Comparison of ENCODE assay signal across 8 cellular contexts in the genomic region with DNA sequence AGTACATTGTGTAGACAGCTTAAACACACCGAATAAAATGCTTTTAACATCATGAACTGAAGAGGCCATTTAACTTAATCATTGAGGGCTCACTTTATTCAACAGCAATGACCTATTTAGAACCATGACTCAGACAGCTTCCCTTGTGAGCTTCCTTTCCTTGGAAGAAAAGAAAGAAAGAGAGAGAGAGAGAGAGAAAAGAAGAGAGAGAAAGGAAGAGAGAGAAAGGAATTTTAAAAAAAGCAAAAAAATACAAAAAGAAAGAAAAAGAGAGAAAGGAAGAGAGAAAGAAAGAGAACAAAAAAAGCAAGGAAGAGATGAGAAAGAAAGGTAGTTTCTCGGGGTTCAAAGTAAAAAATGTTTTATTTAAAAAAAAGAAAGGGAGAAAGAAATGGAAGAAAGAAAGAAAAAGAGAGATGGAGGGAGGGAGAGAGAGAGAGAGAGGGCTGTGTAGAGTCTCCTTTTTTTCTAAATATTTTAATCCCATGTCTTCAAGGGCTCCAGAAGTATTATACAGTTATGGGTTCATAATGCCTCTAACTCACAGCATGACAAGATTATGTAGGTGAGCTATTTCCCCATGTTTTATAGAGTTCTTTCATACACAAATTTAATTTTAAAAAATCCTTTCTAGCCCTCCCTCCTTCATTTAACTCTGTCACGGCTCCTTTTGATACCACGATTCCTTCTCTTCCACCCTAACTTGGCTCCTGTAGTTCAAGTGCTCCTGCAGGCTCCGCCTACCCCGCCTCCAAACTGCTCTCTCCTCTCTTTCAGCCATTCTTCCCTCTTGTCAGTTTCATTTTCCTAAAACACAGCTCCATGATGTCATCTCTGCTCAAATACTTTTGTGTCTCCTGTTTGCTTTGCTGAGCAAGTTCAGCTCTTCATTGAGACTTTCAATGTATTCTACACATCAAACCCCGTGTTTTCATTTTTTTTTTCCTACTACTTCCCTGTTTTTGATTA.
DNase-seq lines count a peak whose midpoint lies in the region; ATAC-seq and TF ChIP-seq lines count a peak whose summit lies in the region.

No MANE protein-coding gene starts in this region.

- no peaks in the 10 kb centered on the region for H3K36me3 Mint-ChIP-seq in CD14-positive monocyte
- H3K36me3 Mint-ChIP-seq in natural killer cell treated with Interleukin-12 subunit alpha and Interleukin-12 subunit beta and Interleukin-15 and Interleukin-18, amount 100 ng/mL, for 72 hours: no peaks in the 10 kb centered on the region

- H3K4me1 ChIP-seq in esophagus squamous epithelium: peaks cover 0 to 32% (median 10%) of the 10 kb centered on the region in 3 donors

- TF ChIP-seq CTCF in CD14-positive monocyte (IDR thresholded peaks at IDR 0.05) (no peak), coronary artery (IDR thresholded peaks at IDR 0.05) (no peak), esophagus squamous epithelium (IDR thresholded peaks at IDR 0.05) (no peak)

- TF ChIP-seq POLR2A in esophagus squamous epithelium (IDR thresholded peaks at IDR 0.05): no peak

- peaks cover 0 to 8% (median 3%) of the 10 kb centered on the region in 3 donors for H3K27me3 Mint-ChIP-seq in CD14-positive monocyte (ENCODE audit: low read depth in 3 of 3)
- H3K27me3 Mint-ChIP-seq in natural killer cell treated with Interleukin-12 subunit alpha and Interleukin-12 subunit beta and Interleukin-15 and Interleukin-18, amount 100 ng/mL, for 72 hours: peaks cover 6 to 9% of the 10 kb centered on the region in 2 donors

- H3K27ac ChIP-seq in coronary artery (peak overlapping the region; percentile 12 to 52), esophagus squamous epithelium (peak overlapping the region in 2 of 4 donors; percentile 13 to 26)

- ATAC-seq in GM19328 (IDR thresholded peaks at IDR 0.05; ENCODE audit: unreplicated experiment) (no peak), HG02870 (IDR thresholded peaks at IDR 0.05; ENCODE audit: unreplicated experiment) (no peak)
- no peak for ATAC-seq in natural killer cell treated with Interleukin-12 subunit alpha and Interleukin-12 subunit beta and Interleukin-15 and Interleukin-18, amount 100 ng/mL, for 72 hours

- H3K27ac Mint-ChIP-seq in CD14-positive monocyte: peak overlapping the region in 3 of 7 donors; percentile 11 to 46 (median 21)
- H3K27ac Mint-ChIP-seq in natural killer cell treated with Interleukin-12 subunit alpha and Interleukin-12 subunit beta and Interleukin-15 and Interleukin-18, amount 100 ng/mL, for 72 hours: no peak overlapping the region

- WGBS in esophagus squamous epithelium, 2 donors: 32 to 33% methylated on average over 7 of the region's 7 CpGs

- no peaks in the 10 kb centered on the region for H3K27me3 ChIP-seq in esophagus squamous epithelium

- peak overlapping the region; percentile 46 for H3K4me3 ChIP-seq in coronary artery
- peak overlapping the region in 2 of 4 donors; percentile 12 to 22 for H3K4me3 ChIP-seq in esophagus squamous epithelium

- no peak for DNase-seq in CD14-positive monocyte (ENCODE audit: low spot score)
- DNase-seq in NCI-H2107 (lab: John Stamatoyannopoulos, UW): peak; percentile 12
- no peak for DNase-seq in coronary artery (ENCODE audit: low spot score)
- peak; percentile 44 for DNase-seq in middle frontal gyrus (ENCODE audit: extremely low spot score, low spot score)
- no peak for DNase-seq in esophagus squamous epithelium (lab: John Stamatoyannopoulos, UW)
- DNase-seq in natural killer cell treated with Interleukin-12 subunit alpha and Interleukin-12 subunit beta and Interleukin-15 and Interleukin-18, amount 100 ng/mL, for 72 hours (ENCODE audit: low spot score): no peak

- peak overlapping the region; percentile 42 to 82 for H3K4me3 Mint-ChIP-seq in CD14-positive monocyte
- no peak overlapping the region for H3K4me3 Mint-ChIP-seq in natural killer cell treated with Interleukin-12 subunit alpha and Interleukin-12 subunit beta and Interleukin-15 and Interleukin-18, amount 100 ng/mL, for 72 hours

- H3K4me1 Mint-ChIP-seq in CD14-positive monocyte: peaks cover 17% of the 10 kb centered on the region
- H3K4me1 Mint-ChIP-seq in natural killer cell treated with Interleukin-12 subunit alpha and Interleukin-12 subunit beta and Interleukin-15 and Interleukin-18, amount 100 ng/mL, for 72 hours (ENCODE audit: low read depth in 2 of 2): peaks cover 9 to 23% of the 10 kb centered on the region in 2 donors

- H3K9me3 ChIP-seq in esophagus squamous epithelium: no peaks in the 10 kb centered on the region

- no peaks in the 10 kb centered on the region for H3K36me3 ChIP-seq in esophagus squamous epithelium

- H3K9me3 Mint-ChIP-seq in CD14-positive monocyte: peaks cover 2 to 10% (median 6%) of the 10 kb centered on the region in 7 donors
- no peaks in the 10 kb centered on the region for H3K9me3 Mint-ChIP-seq in natural killer cell treated with Interleukin-12 subunit alpha and Interleukin-12 subunit beta and Interleukin-15 and Interleukin-18, amount 100 ng/mL, for 72 hours

- intact Hi-C loops in CD14-positive monocyte (cut with micrococcal nuclease) (no loop called here), esophagus squamous epithelium (cut with DNase I) (no loop called here)

Comparison
In these comparisons a context has a peak if more than half of its experiments do, and no peak if none do; other contexts are left out.
1. DNase-seq: peak in NCI-H2107 (single experiment) and middle frontal gyrus (single experiment); none in CD14-positive monocyte (single experiment), coronary artery (single experiment), esophagus squamous epithelium (single experiment) and natural killer cell treated with Interleukin-12 subunit alpha and Interleukin-12 subunit beta and Interleukin-15 and Interleukin-18, amount 100 ng/mL, for 72 hours (single experiment).